ENCODE assay signal across 1 cellular context in the genomic region with DNA sequence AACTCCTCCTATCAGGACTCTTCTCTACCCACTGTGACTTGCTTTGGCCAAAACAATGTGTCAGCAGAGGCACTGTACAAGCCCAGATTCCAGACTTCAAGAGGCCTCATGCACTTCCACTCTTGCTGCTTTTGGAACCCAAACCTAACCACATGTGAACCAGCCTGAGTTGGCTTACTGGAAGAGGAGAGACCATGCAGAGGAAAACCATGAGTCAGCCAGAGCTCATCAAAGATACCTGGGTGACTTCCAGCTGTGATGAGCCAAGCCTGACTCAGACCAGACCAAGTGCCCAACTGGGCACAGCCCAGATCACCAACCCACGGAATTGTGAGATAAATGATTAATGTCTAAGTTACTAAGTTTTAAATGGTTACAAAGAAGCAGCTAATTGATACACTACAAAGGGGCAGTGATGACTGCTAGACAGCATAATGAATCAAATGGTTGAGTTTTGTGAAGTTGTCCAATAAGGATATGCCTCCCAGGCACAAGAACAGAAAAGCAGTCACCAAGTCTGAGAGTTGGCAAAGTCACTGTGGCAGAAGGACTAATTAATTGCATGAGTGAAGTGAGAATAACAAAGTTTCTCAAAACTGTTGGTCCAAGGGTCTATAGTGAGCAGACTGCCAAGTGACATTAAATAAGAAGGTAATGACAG.
TF ChIP-seq lines count a peak whose summit lies in the region.

No MANE protein-coding gene starts in this region.

TF ChIP-seq in GM23338, 12 proteins besides CTCF, POLR2A, EP300 and RAD21 (continued from another document):
- TF ChIP-seq, protein P1, sequence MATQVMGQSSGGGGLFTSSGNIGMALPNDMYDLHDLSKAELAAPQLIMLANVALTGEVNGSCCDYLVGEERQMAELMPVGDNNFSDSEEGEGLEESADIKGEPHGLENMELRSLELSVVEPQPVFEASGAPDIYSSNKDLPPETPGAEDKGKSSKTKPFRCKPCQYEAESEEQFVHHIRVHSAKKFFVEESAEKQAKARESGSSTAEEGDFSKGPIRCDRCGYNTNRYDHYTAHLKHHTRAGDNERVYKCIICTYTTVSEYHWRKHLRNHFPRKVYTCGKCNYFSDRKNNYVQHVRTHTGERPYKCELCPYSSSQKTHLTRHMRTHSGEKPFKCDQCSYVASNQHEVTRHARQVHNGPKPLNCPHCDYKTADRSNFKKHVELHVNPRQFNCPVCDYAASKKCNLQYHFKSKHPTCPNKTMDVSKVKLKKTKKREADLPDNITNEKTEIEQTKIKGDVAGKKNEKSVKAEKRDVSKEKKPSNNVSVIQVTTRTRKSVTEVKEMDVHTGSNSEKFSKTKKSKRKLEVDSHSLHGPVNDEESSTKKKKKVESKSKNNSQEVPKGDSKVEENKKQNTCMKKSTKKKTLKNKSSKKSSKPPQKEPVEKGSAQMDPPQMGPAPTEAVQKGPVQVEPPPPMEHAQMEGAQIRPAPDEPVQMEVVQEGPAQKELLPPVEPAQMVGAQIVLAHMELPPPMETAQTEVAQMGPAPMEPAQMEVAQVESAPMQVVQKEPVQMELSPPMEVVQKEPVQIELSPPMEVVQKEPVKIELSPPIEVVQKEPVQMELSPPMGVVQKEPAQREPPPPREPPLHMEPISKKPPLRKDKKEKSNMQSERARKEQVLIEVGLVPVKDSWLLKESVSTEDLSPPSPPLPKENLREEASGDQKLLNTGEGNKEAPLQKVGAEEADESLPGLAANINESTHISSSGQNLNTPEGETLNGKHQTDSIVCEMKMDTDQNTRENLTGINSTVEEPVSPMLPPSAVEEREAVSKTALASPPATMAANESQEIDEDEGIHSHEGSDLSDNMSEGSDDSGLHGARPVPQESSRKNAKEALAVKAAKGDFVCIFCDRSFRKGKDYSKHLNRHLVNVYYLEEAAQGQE (IDR thresholded peaks at IDR 0.05; ENCODE audit: unreplicated experiment): no peak
- TF ChIP-seq POLR2AphosphoS5 (IDR thresholded peaks at IDR 0.05; ENCODE audit: low read depth): no peak
